Comparison of ENCODE assay signal across 8 cellular contexts in the genomic region with DNA sequence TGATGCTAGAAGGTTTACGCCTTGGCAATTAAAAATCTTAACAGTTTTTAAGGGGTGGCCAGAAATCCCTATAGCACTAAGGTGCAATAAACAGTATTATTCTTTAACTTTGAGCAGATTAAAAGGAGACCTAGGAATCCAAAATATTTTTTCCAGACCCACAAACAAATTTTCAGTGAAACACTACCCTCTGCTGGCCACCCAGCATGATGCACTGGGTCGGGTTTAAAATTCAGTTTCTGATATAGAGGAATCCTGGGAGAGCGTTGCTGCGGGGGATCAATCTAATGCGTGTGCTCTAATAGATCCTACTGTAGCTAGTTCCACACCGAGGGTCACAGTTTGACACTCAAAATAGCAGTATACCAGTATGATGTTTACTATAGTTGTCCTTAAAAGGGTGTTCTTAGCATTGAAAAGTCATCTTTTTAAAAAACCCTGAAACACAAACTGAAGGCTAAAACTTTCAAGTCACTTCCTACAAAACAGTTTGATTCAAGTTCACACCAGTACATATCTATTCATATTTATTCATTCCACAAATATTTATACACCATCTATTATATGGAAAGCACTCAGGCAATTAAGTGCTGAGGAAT. TPM values are rescaled to one million over a fixed set of nuclear protein-coding genes. Genes with fewer than 3 reads are reported as not detected.
DNase-seq lines count a peak whose midpoint lies in the region; FAIRE-seq and TF ChIP-seq lines count a peak whose summit lies in the region.

No MANE protein-coding gene starts in this region.

- peak; percentile 72 for FAIRE-seq in GM18507 (lab: Jason Lieb, UNC)

- H3K4me1 ChIP-seq in BE2C: peaks cover 37% of the 10 kb centered on the region
- H3K4me1 ChIP-seq in iPS DF 6.9 (ENCODE audit: control insufficient read depth, insufficient read depth, low read length): no peaks in the 10 kb centered on the region

- H3K9me3 Mint-ChIP-seq in activated T-helper 1 cell treated with anti-CD3 and anti-CD28 coated beads, Interleukin-12 subunit alpha, Interleukin-12 subunit beta, Interleukin-2, Interleukin-4 antibody, amounts not matched to agents 30 ng/mL and 10 ng/mL and 1 ng/mL, durations not matched to agents 14 hours and 24 hours and 36 hours: no peaks in the 10 kb centered on the region

- no peaks in the 10 kb centered on the region for H3K27me3 Mint-ChIP-seq in activated T-helper 1 cell treated with anti-CD3 and anti-CD28 coated beads, Interleukin-12 subunit alpha, Interleukin-12 subunit beta, Interleukin-2, Interleukin-4 antibody, amounts not matched to agents 30 ng/mL and 10 ng/mL and 1 ng/mL, durations not matched to agents 14 hours and 24 hours and 36 hours (ENCODE audit: insufficient read depth)

- no peaks in the 10 kb centered on the region for H3K27me3 ChIP-seq in BE2C
- no peaks in the 10 kb centered on the region for H3K27me3 ChIP-seq in brain microvascular endothelial cell (replicated peaks)
- H3K27me3 ChIP-seq in iPS DF 6.9 (ENCODE audit: control insufficient read depth, insufficient read depth, low read length): no peaks in the 10 kb centered on the region

- peak; percentile 47 for DNase-seq in BE2C
- DNase-seq in GM18507 (ENCODE audit: extremely low spot score, insufficient read length, low read depth): no peak
- peak in 41 of 76 experiments; percentile 8 to 72 (median 32) for DNase-seq in HUDEP-2 (lab: John Stamatoyannopoulos, UW; ENCODE audit: unreplicated experiment in 76 of 76)
- DNase-seq in SK-MEL-5 (ENCODE audit: low read depth, low spot score): peak; percentile 59
- peak; percentile 49 for DNase-seq in brain microvascular endothelial cell
- DNase-seq in iPS DF 6.9 (ENCODE audit: low read depth, low spot score): peak; percentile 27
- peak; percentile 13 for DNase-seq in stimulated activated CD4-positive, alpha-beta T cell treated with anti-CD3 and anti-CD28 coated beads, Interleukin-12 subunit alpha, Interleukin-12 subunit beta, amount 100 ng/mL, for 4 hours
- no peak for DNase-seq in activated T-helper 1 cell treated with anti-CD3 and anti-CD28 coated beads, Interleukin-12 subunit alpha, Interleukin-12 subunit beta, Interleukin-2, Interleukin-4 antibody, amounts not matched to agents 30 ng/mL and 10 ng/mL and 1 ng/mL, durations not matched to agents 14 hours and 24 hours and 36 hours (ENCODE audit: low spot score)

- H3K36me3 ChIP-seq in BE2C (peaks cover 38% of the 10 kb centered on the region), brain microvascular endothelial cell (replicated peaks) (no peaks in the 10 kb centered on the region), iPS DF 6.9 (ENCODE audit: control insufficient read depth, insufficient read depth, low read length) (no peaks in the 10 kb centered on the region; the same call in 1 of the 2 replicates)

- H3K9me3 ChIP-seq in BE2C (no peaks in the 10 kb centered on the region), iPS DF 6.9 (ENCODE audit: control insufficient read depth, insufficient read depth, low read length) (no peaks in the 10 kb centered on the region)

- H3K4me1 Mint-ChIP-seq in activated T-helper 1 cell treated with anti-CD3 and anti-CD28 coated beads, Interleukin-12 subunit alpha, Interleukin-12 subunit beta, Interleukin-2, Interleukin-4 antibody, amounts not matched to agents 30 ng/mL and 10 ng/mL and 1 ng/mL, durations not matched to agents 14 hours and 24 hours and 36 hours (ENCODE audit: low read depth): peaks cover 6% of the 10 kb centered on the region

- H3K4me3 ChIP-seq in BE2C (ENCODE audit: low read depth, low read length): no peak overlapping the region
- no peak overlapping the region for H3K4me3 ChIP-seq in brain microvascular endothelial cell (ENCODE audit: low read depth, low read length)
- H3K4me3 ChIP-seq in iPS DF 6.9 (ENCODE audit: low read length): no peak overlapping the region

- H3K27ac Mint-ChIP-seq in activated T-helper 1 cell treated with anti-CD3 and anti-CD28 coated beads, Interleukin-12 subunit alpha, Interleukin-12 subunit beta, Interleukin-2, Interleukin-4 antibody, amounts not matched to agents 30 ng/mL and 10 ng/mL and 1 ng/mL, durations not matched to agents 14 hours and 24 hours and 36 hours: no peak overlapping the region

- H3K27ac ChIP-seq in brain microvascular endothelial cell (no peak overlapping the region), iPS DF 6.9 (ENCODE audit: low read length) (no peak overlapping the region)

- H3K36me3 Mint-ChIP-seq in activated T-helper 1 cell treated with anti-CD3 and anti-CD28 coated beads, Interleukin-12 subunit alpha, Interleukin-12 subunit beta, Interleukin-2, Interleukin-4 antibody, amounts not matched to agents 30 ng/mL and 10 ng/mL and 1 ng/mL, durations not matched to agents 14 hours and 24 hours and 36 hours (ENCODE audit: low read depth): peaks cover 7% of the 10 kb centered on the region

- WGBS in iPS DF 6.9 (ENCODE audit: insufficient coverage, insufficient read length): no CpG with 5 or more reads among the region's 6 CpGs

- intact Hi-C loops in activated T-helper 1 cell treated with anti-CD3 and anti-CD28 coated beads, Interleukin-12 subunit alpha, Interleukin-12 subunit beta, Interleukin-2, Interleukin-4 antibody, amounts not matched to agents 30 ng/mL and 10 ng/mL and 1 ng/mL, durations not matched to agents 14 hours and 24 hours and 36 hours (cut with micrococcal nuclease): loop anchor here (1.0 kb wide), 2 partner anchors 785 to 803 kb away; no protein-coding TSS in a partner anchor

- no peak overlapping the region for H3K4me3 Mint-ChIP-seq in activated T-helper 1 cell treated with anti-CD3 and anti-CD28 coated beads, Interleukin-12 subunit alpha, Interleukin-12 subunit beta, Interleukin-2, Interleukin-4 antibody, amounts not matched to agents 30 ng/mL and 10 ng/mL and 1 ng/mL, durations not matched to agents 14 hours and 24 hours and 36 hours

- in situ Hi-C loops in SK-MEL-5 (cut with HindIII; ENCODE audit: low pct_unique_long_range_greater_than_20kb, low sequenced_read_pairs): no loop called here
- in situ Hi-C loops in brain microvascular endothelial cell (cut with HindIII; ENCODE audit: low pct_ligation_motif_present, low sequenced_read_pairs): no loop called here

- TF ChIP-seq CTCF in BE2C (IDR thresholded peaks at IDR 0.05; ENCODE audit: low read depth, low read length): peak; percentile 83
- TF ChIP-seq CTCF in brain microvascular endothelial cell (IDR thresholded peaks at IDR 0.05; ENCODE audit: low read depth, low read length, missing control alignments): peak; percentile 85

RNA-seq across cellular contexts. Expression of a gene that starts 10.2 kb away (rescaled TPM):
- 6.4 TPM for polyA plus RNA-seq in BE2C (2012; ENCODE audit: insufficient read depth, insufficient read length, low read depth)
- total RNA-seq in SK-MEL-5 (2014; rRNA removed; shearing (Covaris generic)): 6.1 and 6.7 TPM in 2 replicates
- 3.8 and 5.4 TPM in 2 replicates for polyA plus RNA-seq in SK-MEL-5 (2015; cell fraction: cytosol; rRNA removed)
- 5.5 and 8.3 TPM in 2 replicates for polyA plus RNA-seq in SK-MEL-5 (2015; cell fraction: nucleus; rRNA removed)
- 8.3 and 8.6 TPM in 2 replicates for total RNA-seq in activated T-helper 1 cell treated with anti-CD3 and anti-CD28 coated beads, Interleukin-12 subunit alpha, Interleukin-12 subunit beta, Interleukin-2, Interleukin-4 antibody, amounts not matched to agents 30 ng/mL and 10 ng/mL and 1 ng/mL, durations not matched to agents 14 hours and 24 hours and 36 hours

RNA-seq across cellular contexts. Expression of a gene that starts 12.0 kb away (rescaled TPM):
- 12.5 TPM for polyA plus RNA-seq in BE2C (2012; ENCODE audit: insufficient read depth, insufficient read length, low read depth)
- total RNA-seq in SK-MEL-5 (2014; rRNA removed; shearing (Covaris generic)): 5.3 and 11.5 TPM in 2 replicates
- polyA plus RNA-seq in SK-MEL-5 (2015; cell fraction: cytosol; rRNA removed): 2.5 and 3.7 TPM in 2 replicates
- polyA plus RNA-seq in SK-MEL-5 (2015; cell fraction: nucleus; rRNA removed): 17.3 and 22.3 TPM in 2 replicates
- total RNA-seq in activated T-helper 1 cell treated with anti-CD3 and anti-CD28 coated beads, Interleukin-12 subunit alpha, Interleukin-12 subunit beta, Interleukin-2, Interleukin-4 antibody, amounts not matched to agents 30 ng/mL and 10 ng/mL and 1 ng/mL, durations not matched to agents 14 hours and 24 hours and 36 hours: 6.7 and 7.1 TPM in 2 replicates

Comparison
In these comparisons a context has a peak if more than half of its experiments do, and no peak if none do; other contexts are left out.
1. DNase-seq: peak in BE2C (single experiment), HUDEP-2 (41 of 76), SK-MEL-5 (single experiment), brain microvascular endothelial cell (single experiment), iPS DF 6.9 (single experiment) and stimulated activated CD4-positive, alpha-beta T cell treated with anti-CD3 and anti-CD28 coated beads, Interleukin-12 subunit alpha, Interleukin-12 subunit beta, amount 100 ng/mL, for 4 hours (single experiment); none in GM18507 (single experiment) and activated T-helper 1 cell treated with anti-CD3 and anti-CD28 coated beads, Interleukin-12 subunit alpha, Interleukin-12 subunit beta, Interleukin-2, Interleukin-4 antibody, amounts not matched to agents 30 ng/mL and 10 ng/mL and 1 ng/mL, durations not matched to agents 14 hours and 24 hours and 36 hours (single experiment).